Comparison of ENCODE assay signal across 11 cellular contexts in the genomic region with DNA sequence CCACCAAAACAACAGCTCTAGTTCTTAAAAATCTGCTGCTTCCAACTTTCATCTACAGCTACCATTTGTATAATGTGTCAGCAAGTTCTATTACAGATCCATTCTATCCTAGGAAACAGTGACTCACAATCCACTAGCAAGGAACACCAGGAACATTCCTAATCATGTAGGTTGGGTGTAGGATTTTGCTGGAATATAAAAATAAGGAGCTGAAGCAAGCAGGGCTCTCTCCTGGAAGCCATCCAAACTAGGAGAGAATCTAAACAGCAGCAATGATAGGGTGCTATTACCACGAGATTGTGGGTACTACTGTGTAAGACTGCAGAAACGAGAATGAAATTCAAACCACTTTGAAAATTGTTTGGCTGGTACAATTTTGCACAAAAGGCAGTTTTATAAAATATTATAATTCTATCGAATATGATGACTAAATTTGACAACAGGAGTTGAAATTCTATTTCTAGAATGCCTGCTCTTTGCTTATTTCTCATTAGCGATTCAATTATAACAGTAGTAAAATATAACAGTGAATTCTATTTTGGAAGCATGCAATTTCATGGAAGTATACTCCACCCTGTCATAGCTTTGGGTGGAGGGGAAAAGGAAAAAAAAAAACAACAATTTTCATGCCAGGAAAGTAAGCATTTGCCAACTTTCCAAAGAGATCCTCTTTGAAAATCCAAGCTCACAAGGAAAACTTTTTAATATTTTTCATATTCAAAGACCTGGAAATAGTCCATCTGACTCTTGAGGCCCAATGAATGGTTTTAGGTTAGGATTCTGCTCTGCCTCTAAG.
DNase-seq lines count a peak whose midpoint lies in the region; ATAC-seq and TF ChIP-seq lines count a peak whose summit lies in the region.
"Had no signal": no experiment of that assay in that cellular context is flagged by ENCODE, and none has a peak within 500 bp of the region (broad histone marks: within the 10 kb centered on the region; RNA-seq: fewer than 3 reads in every experiment).

No MANE protein-coding gene starts in this region.

- no peaks in the 10 kb centered on the region for H3K27me3 ChIP-seq in dorsolateral prefrontal cortex

- no peaks in the 10 kb centered on the region for H3K9me3 Mint-ChIP-seq in activated T-cell treated with anti-CD3 and anti-CD28 coated beads, Interleukin-2, amount 50 U/mL, for 72 hours
- H3K9me3 Mint-ChIP-seq: GM23338 had no signal

- intact Hi-C loops in dorsolateral prefrontal cortex (cut with DNase I), result no loop called here

- TF ChIP-seq CTCF in dorsolateral prefrontal cortex (IDR thresholded peaks at IDR 0.05 in 54 of 56, conservative IDR thresholded peaks at IDR 0.05 in 2 of 56; ENCODE audit: low read depth in 1 of 56, partially characterized antibody in 56 of 56), result no peak

- peak; percentile 55 for DNase-seq in Ammon's horn (ENCODE audit: low spot score)
- peak; percentile 50 for DNase-seq in NCI-H69 (lab: John Stamatoyannopoulos, UW)
- no peak for DNase-seq in dorsolateral prefrontal cortex
- peak; percentile 21 for DNase-seq in middle frontal gyrus (ENCODE audit: extremely low spot score, low spot score)
- no peak for DNase-seq in activated T-cell treated with anti-CD3 and anti-CD28 coated beads, Interleukin-2, amount 50 U/mL, for 72 hours
- DNase-seq in activated CD4-positive, CD25-positive, alpha-beta regulatory T cell (lab: John Stamatoyannopoulos, UW), result no peak
- no peak for DNase-seq in activated CD4-positive, alpha-beta T cell treated with anti-CD3 and anti-CD28 coated beads, Interleukin-2, amount 50 U/mL, for 48 hours
- DNase-seq: C1 segment of cervical spinal cord, NCI-H524 treated with DMSO at 0.1 percent for 48 hours had no signal

- peaks cover 33% of the 10 kb centered on the region for H3K4me1 Mint-ChIP-seq in activated T-cell treated with anti-CD3 and anti-CD28 coated beads, Interleukin-2, amount 50 U/mL, for 72 hours (ENCODE audit: low read depth)

- no peak overlapping the region for H3K4me3 ChIP-seq in dorsolateral prefrontal cortex
- H3K4me3 ChIP-seq: GM23338 had no signal

- no peaks in the 10 kb centered on the region for H3K27me3 Mint-ChIP-seq in activated T-cell treated with anti-CD3 and anti-CD28 coated beads, Interleukin-2, amount 50 U/mL, for 72 hours (ENCODE audit: low read depth)

- no peak overlapping the region for H3K27ac Mint-ChIP-seq in activated T-cell treated with anti-CD3 and anti-CD28 coated beads, Interleukin-2, amount 50 U/mL, for 72 hours

- no peak overlapping the region for H3K4me3 Mint-ChIP-seq in activated T-cell treated with anti-CD3 and anti-CD28 coated beads, Interleukin-2, amount 50 U/mL, for 72 hours
- H3K4me3 Mint-ChIP-seq: GM23338 had no signal

- H3K36me3 Mint-ChIP-seq in activated T-cell treated with anti-CD3 and anti-CD28 coated beads, Interleukin-2, amount 50 U/mL, for 72 hours (ENCODE audit: insufficient read depth in 2 of 2), result peaks cover 0 to 3% of the 10 kb centered on the region in 2 donors

- peak overlapping the region in 40 of 59 donors; percentile 6 to 79 (median 59) for H3K27ac ChIP-seq in dorsolateral prefrontal cortex

- ATAC-seq in activated T-cell treated with anti-CD3 and anti-CD28 coated beads, Interleukin-2, amount 50 U/mL, for 72 hours (replicated peaks in 1 of 2), result no peak
- no peak for ATAC-seq in HG02678 (IDR thresholded peaks at IDR 0.05; ENCODE audit: unreplicated experiment)
- ATAC-seq: GM23338 had no signal

Comparison
In these comparisons a context has a peak if more than half of its experiments do, and no peak if none do; other contexts are left out.
1. DNase-seq: peak in Ammon's horn (single experiment), NCI-H69 (single experiment) and middle frontal gyrus (single experiment); none in dorsolateral prefrontal cortex (0 of 10), activated T-cell treated with anti-CD3 and anti-CD28 coated beads, Interleukin-2, amount 50 U/mL, for 72 hours (0 of 2), activated CD4-positive, CD25-positive, alpha-beta regulatory T cell (0 of 4) and activated CD4-positive, alpha-beta T cell treated with anti-CD3 and anti-CD28 coated beads, Interleukin-2, amount 50 U/mL, for 48 hours (0 of 2).